In genomic region chr14:34356267-34356660, GRCh38 we compare ENCODE assay signal across 10 cellular contexts.
DNase-seq lines count a peak whose midpoint lies in the region; ATAC-seq and TF ChIP-seq lines count a peak whose summit lies in the region.
"Had no signal": no experiment of that assay in that cellular context is flagged by ENCODE, and none has a peak within 500 bp of the region (broad histone marks: within the 10 kb centered on the region; RNA-seq: fewer than 3 reads in every experiment).

No MANE protein-coding gene starts in this region.

- in situ Hi-C loops in IMR-90 (cut with MboI; ENCODE audit: low sequenced_read_pairs): no loop called here

- TF ChIP-seq RAD21 in IMR-90 (IDR thresholded peaks at IDR 0.05; ENCODE audit: low read length): no peak

- H3K4me1 ChIP-seq in IMR-90 (ENCODE audit: control insufficient read depth, insufficient read depth, low read length): peaks cover 3% of the 10 kb centered on the region; the same call in 1 of the 2 replicates

- no peak overlapping the region for H3K4me2 ChIP-seq in IMR-90 (ENCODE audit: low read depth, low read length)

- no peak overlapping the region for H3K4me3 ChIP-seq in IMR-90 (ENCODE audit: insufficient read depth, low read depth, low read length)
- no peak overlapping the region for H3K4me3 ChIP-seq in fibroblast of mammary gland (ENCODE audit: control insufficient read depth, low read depth, low read length)
- H3K4me3 ChIP-seq in skin epidermis: no peak overlapping the region
- H3K4me3 ChIP-seq: coronary artery had no signal

- ATAC-seq in IMR-90 (ENCODE audit: low read depth) (peak; percentile 10; the same call in 1 of the 2 replicates), HG03108 (IDR thresholded peaks at IDR 0.05; ENCODE audit: unreplicated experiment) (no peak), HG02642 (IDR thresholded peaks at IDR 0.05; ENCODE audit: poor library complexity, unreplicated experiment) (no peak)

- peak overlapping the region; percentile 73; the same call in 1 of the 2 replicates for H3K27ac ChIP-seq in IMR-90 (ENCODE audit: insufficient read depth, low read length)
- peak overlapping the region in 17 of 21 experiments; percentile 10 to 83 (median 60) for H3K27ac ChIP-seq in skin epidermis
- H3K27ac ChIP-seq: VCaP had no signal

- H2BK120ac ChIP-seq in IMR-90 (ENCODE audit: low read depth, low read length): no peak overlapping the region

- H3K27me3 ChIP-seq in IMR-90 (ENCODE audit: control insufficient read depth, insufficient read depth, low read length): no peaks in the 10 kb centered on the region

- no peak overlapping the region for H4K8ac ChIP-seq in IMR-90 (ENCODE audit: low read depth in 2 of 2, low read length in 2 of 2)

- no peak overlapping the region for H3K14ac ChIP-seq in IMR-90 (replicated peaks; ENCODE audit: low read depth, low read length)

- no peak overlapping the region for H2AFZ ChIP-seq in IMR-90 (replicated peaks; ENCODE audit: low read length, poor library complexity)

- no peak overlapping the region for H2BK20ac ChIP-seq in IMR-90 (ENCODE audit: low read depth, low read length)

- no peak overlapping the region for H3K4ac ChIP-seq in IMR-90 (ENCODE audit: low read depth, low read length)

- H4K20me1 ChIP-seq in IMR-90 (ENCODE audit: insufficient read depth, low read length): no peaks in the 10 kb centered on the region

- TF ChIP-seq CTCF in IMR-90 (conservative IDR thresholded peaks at IDR 0.05; ENCODE audit: low read depth, low read length) (no peak), fibroblast of mammary gland (conservative IDR thresholded peaks at IDR 0.05; ENCODE audit: control insufficient read depth, insufficient read depth, low read depth, low read length) (no peak)

- no peaks in the 10 kb centered on the region for H3K36me3 ChIP-seq in IMR-90 (ENCODE audit: control insufficient read depth, insufficient read depth, low read length)

- H3K9me3 ChIP-seq in IMR-90 (ENCODE audit: control insufficient read depth, insufficient read depth, low read length): no peaks in the 10 kb centered on the region

- no peak for TF ChIP-seq POLR2A in IMR-90 (IDR thresholded peaks at IDR 0.05; ENCODE audit: low read depth, low read length)

- no TSS peak for BruUV-seq in IMR-90 (replicated peaks; lab: Mats Ljungman, UMichigan)

- no peaks in the 10 kb centered on the region for H3K9me1 ChIP-seq in IMR-90 (ENCODE audit: insufficient read depth, low read length)

- no peak overlapping the region; the same call in 1 of the 2 replicates for H4K5ac ChIP-seq in IMR-90 (ENCODE audit: low read depth, low read length)

- no peak overlapping the region for H2AK5ac ChIP-seq in IMR-90 (ENCODE audit: low read depth, low read length)

- no peak overlapping the region for H3K9ac ChIP-seq in IMR-90 (ENCODE audit: low read depth, low read length)

- intact Hi-C loops in IMR-90 (cut with micrococcal nuclease): no loop called here

- H2BK15ac ChIP-seq in IMR-90 (ENCODE audit: low read depth, low read length): no peak overlapping the region

- no peak overlapping the region for H2BK5ac ChIP-seq in IMR-90 (ENCODE audit: low read depth, low read length, poor library complexity, severe bottlenecking)

- H4K91ac ChIP-seq in IMR-90 (ENCODE audit: insufficient read depth, low read depth, low read length): no peak overlapping the region

- dilution Hi-C loops in IMR-90 (cut with HindIII; ENCODE audit: low sequenced_read_pairs, unreplicated experiment): no loop called here

- H3K56ac ChIP-seq in IMR-90 (ENCODE audit: extremely low read depth, insufficient read depth, low read length): no peak overlapping the region

- H2AK9ac ChIP-seq in IMR-90 (replicated peaks; ENCODE audit: low read depth, low read length, poor library complexity): no peak overlapping the region

- no CpG with 5 or more reads among the region's 4 CpGs for WGBS in IMR-90 (ENCODE audit: extremely low coverage in 2 of 2, insufficient read length in 1 of 2), 2 experiments

- DNase-seq in IMR-90: peak; percentile 7
- DNase-seq in SIG-M5 (lab: John Stamatoyannopoulos, UW): peak; percentile 18
- DNase-seq in fibroblast of mammary gland (ENCODE audit: low read depth): peak; percentile 48
- DNase-seq in AG08395 (ENCODE audit: low spot score): no peak
- DNase-seq in stimulated activated CD4-positive, alpha-beta T cell treated with anti-CD3 and anti-CD28 coated beads, Interleukin-1b, Interleukin-23, amount 100 ng/mL, for 48 hours: no peak

- H3K23ac ChIP-seq in IMR-90 (ENCODE audit: low read depth, low read length): no peak overlapping the region

- POLR2A ChIA-PET in IMR-90 (lab: Charles Lee; ENCODE audit: unreplicated experiment): no interaction called here

- CTCF ChIA-PET in IMR-90 (lab: Yijun Ruan, JAX): interaction anchor here (0.5 kb wide), 1 partner anchor 100 kb away, joined by 3 read pairs; no protein-coding TSS in a partner anchor

- no peak overlapping the region; the same call in 1 of the 2 replicates for H3K18ac ChIP-seq in IMR-90 (ENCODE audit: low read depth, low read length)

- no peaks in the 10 kb centered on the region for H3K79me1 ChIP-seq in IMR-90 (ENCODE audit: low read depth in 1 of 2, low read length in 2 of 2)

TF ChIP-seq in IMR-90, 13 proteins besides CTCF, POLR2A, EP300 and RAD21:
- TF ChIP-seq CHD1 (IDR thresholded peaks at IDR 0.05; ENCODE audit: low read depth, low read length) (no peak), NFE2L2 (IDR thresholded peaks at IDR 0.05; ENCODE audit: low read depth, low read length) (no peak), CEBPB (IDR thresholded peaks at IDR 0.05; ENCODE audit: low read depth, low read length) (0 out of 2 replicates have a peak, but pooled peaks have one; percentile 3)
TF ChIP-seq in IMR-90: peak in this region for 1.

Comparison
In these comparisons a context has a peak if more than half of its experiments do, and no peak if none do; other contexts are left out.
1. DNase-seq: peak in IMR-90 (single experiment), SIG-M5 (single experiment) and fibroblast of mammary gland (single experiment); none in AG08395 (single experiment) and stimulated activated CD4-positive, alpha-beta T cell treated with anti-CD3 and anti-CD28 coated beads, Interleukin-1b, Interleukin-23, amount 100 ng/mL, for 48 hours (single experiment).